Comparison of ENCODE assay signal across 8 cellular contexts in the genomic region with DNA sequence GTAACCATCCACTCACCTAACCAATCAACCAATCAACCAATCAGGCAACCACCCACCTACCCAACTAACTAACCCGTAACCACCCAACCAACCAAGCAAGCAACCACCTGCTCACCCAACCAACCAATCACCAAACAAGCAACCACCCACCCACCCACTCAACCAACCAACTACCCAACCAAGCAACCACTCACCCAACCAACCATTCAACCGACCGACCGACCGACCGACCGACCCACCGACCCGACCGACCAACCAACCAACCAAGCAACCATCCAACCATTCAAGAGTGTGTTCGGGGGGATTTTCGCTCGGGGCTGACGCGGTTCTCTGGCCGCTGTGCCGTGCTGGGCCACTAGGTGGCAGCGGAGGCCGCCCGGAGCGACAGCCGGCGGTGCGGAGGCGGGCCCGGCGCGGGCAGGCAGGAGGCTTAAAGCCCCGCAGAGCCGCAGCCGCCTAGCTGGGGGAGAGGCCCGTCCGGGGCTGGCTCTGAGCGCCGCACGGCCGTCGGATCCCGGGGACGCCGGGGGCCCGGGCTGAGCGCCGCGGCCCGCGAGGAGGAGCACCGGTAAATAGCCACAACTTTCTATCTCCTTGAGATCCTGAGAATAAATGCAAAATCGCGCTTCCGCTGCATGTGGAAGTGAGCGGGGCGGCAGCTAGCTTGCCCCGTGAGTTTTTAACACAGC. TPM values are rescaled to one million over a fixed set of nuclear protein-coding genes. Genes with fewer than 3 reads are reported as not detected.
DNase-seq lines count a peak whose midpoint lies in the region; FAIRE-seq and TF ChIP-seq lines count a peak whose summit lies in the region.

A gene (plus strand): TSS at position 443 of the 689 bp plus-strand sequence. CDS start 1,617 bp downstream, outside the sequence.

- H3K36me3 ChIP-seq in HAP-1 (replicated peaks) = no peaks in the 10 kb centered on the region
- no peaks in the 10 kb centered on the region for H3K36me3 ChIP-seq in MM.1S (replicated peaks; ENCODE audit: insufficient read depth, low read length)
- H3K36me3 ChIP-seq in breast epithelium = no peaks in the 10 kb centered on the region
- H3K36me3 ChIP-seq in kidney (ENCODE audit: control insufficient read depth in 1 of 2, insufficient read depth in 2 of 2, low read length in 2 of 2) = no peaks in the 10 kb centered on the region

- no peak for FAIRE-seq in kidney (lab: Jason Lieb, UNC)

- DNase-seq in GM12865 (ENCODE audit: low read depth) (peak; percentile 68), HAP-1 (ENCODE audit: low spot score in 2 of 2) (peak; percentile 46 to 81), MM.1S (peak; percentile 67), breast epithelium (ENCODE audit: low spot score in 2 of 2) (peak in 1 of 2 donors; percentile 22), kidney (peak; percentile 83), GOT3 (lab: John Stamatoyannopoulos, UW) (no peak)
- DNase-seq in stimulated activated CD4-positive, alpha-beta T cell treated with anti-CD3 and anti-CD28 coated beads, Interleukin-1b, Interleukin-23, amount 100 ng/mL, for 24 hours (ENCODE audit: low read depth in 4 of 4, low spot score in 1 of 4) = peak; percentile 36 to 65 (median 58)

- H3K9ac ChIP-seq in MM.1S (ENCODE audit: low read length) = peak within 1 kb of the TSS; percentile 32; the same call in 1 of the 2 replicates
- H3K9ac ChIP-seq in kidney (ENCODE audit: low read length in 2 of 2) = no peak within 1 kb of the TSS

- no peaks in the 10 kb centered on the region for H3K9me3 ChIP-seq in HAP-1
- no peaks in the 10 kb centered on the region for H3K9me3 ChIP-seq in MM.1S (replicated peaks; ENCODE audit: insufficient read depth, low read length)
- H3K9me3 ChIP-seq in breast epithelium = no peaks in the 10 kb centered on the region
- H3K9me3 ChIP-seq in kidney (ENCODE audit: control insufficient read depth in 1 of 2, low read length in 2 of 2) = no peaks in the 10 kb centered on the region

- no peak for TF ChIP-seq POLR2A in breast epithelium (IDR thresholded peaks at IDR 0.05)

- H3K4me3 ChIP-seq in GM12865 (ENCODE audit: low read depth, low read length) (peak within 1 kb of the TSS; percentile 24; the same call in 1 of the 2 replicates), HAP-1 (peak within 1 kb of the TSS; percentile 15), MM.1S (ENCODE audit: low read length) (peak within 1 kb of the TSS; percentile 62), WI38 (ENCODE audit: low read depth, low read length) (peak within 1 kb of the TSS; percentile 47), breast epithelium (peak within 1 kb of the TSS; percentile 36 to 69 (median 49)), kidney (ENCODE audit: low read length in 2 of 2) (peak within 1 kb of the TSS; percentile 19 to 57)

- intact Hi-C loops in breast epithelium (cut with DNase I; ENCODE audit: low total_unique reads) = no loop called here
- intact Hi-C loops in kidney (cut with DNase I) = loop anchor here (5.0 kb wide), 1 partner anchor 258 kb away; no protein-coding TSS in a partner anchor

- H3K27me3 ChIP-seq in HAP-1 (ENCODE audit: low read depth) (0 out of 2 replicates have a peak, but pooled peaks cover 3% of the 10 kb centered on the region), MM.1S (replicated peaks; ENCODE audit: insufficient read depth, low read length) (no peaks in the 10 kb centered on the region), breast epithelium (peaks cover 0 to 45% of the 10 kb centered on the region in 2 donors)

- no peaks in the 10 kb centered on the region for H3K9me2 ChIP-seq in MM.1S (replicated peaks; ENCODE audit: insufficient read depth, low read length)

- no peaks in the 10 kb centered on the region for H3K79me2 ChIP-seq in MM.1S (ENCODE audit: low read length)

- in situ Hi-C loops in HAP-1 (cut with MboI; ENCODE audit: low sequenced_read_pairs) = loop anchor here (5.0 kb wide), 1 partner anchor 263 kb away; no protein-coding TSS in a partner anchor

- no peaks in the 10 kb centered on the region for H3F3A ChIP-seq in MM.1S (ENCODE audit: insufficient read depth, low read length)

- no peaks in the 10 kb centered on the region for H4K20me1 ChIP-seq in MM.1S (ENCODE audit: insufficient read depth, low read length)

- H3K27ac ChIP-seq in MM.1S (ENCODE audit: low read length) (no peak within 1 kb of the TSS), breast epithelium (no peak within 1 kb of the TSS), kidney (ENCODE audit: low read depth in 2 of 2, low read length in 2 of 2) (no peak within 1 kb of the TSS)

- 0 out of 2 replicates have a peak within 1 kb of the TSS, but pooled peaks have one; percentile 46 for H2AFZ ChIP-seq in MM.1S (ENCODE audit: low read length)

- no peaks in the 10 kb centered on the region for H3K4me1 ChIP-seq in HAP-1
- peaks cover 3% of the 10 kb centered on the region; the same call in 1 of the 2 replicates for H3K4me1 ChIP-seq in MM.1S (ENCODE audit: low read length)
- H3K4me1 ChIP-seq in breast epithelium = no peaks in the 10 kb centered on the region
- H3K4me1 ChIP-seq in kidney (ENCODE audit: control insufficient read depth in 1 of 2, insufficient read depth in 1 of 2, low read depth in 1 of 2, low read length in 2 of 2) = no peaks in the 10 kb centered on the region

- peak; percentile 93 for TF ChIP-seq CTCF in GM12865 (IDR thresholded peaks at IDR 0.05; ENCODE audit: insufficient read depth, low read depth, low read length, missing control alignments)
- TF ChIP-seq CTCF in MM.1S (IDR thresholded peaks at IDR 0.05; ENCODE audit: low read length) = peak; percentile 85
- peak; percentile 75 for TF ChIP-seq CTCF in WI38 (IDR thresholded peaks at IDR 0.05; ENCODE audit: low read depth, low read length)
- TF ChIP-seq CTCF in breast epithelium (IDR thresholded peaks at IDR 0.05) = peak; percentile 67 to 89 (median 77)
- peak; percentile 98 for TF ChIP-seq CTCF in kidney (IDR thresholded peaks at IDR 0.05; ENCODE audit: borderline replicate concordance, extremely low read depth, insufficient read depth)

- H3K4me2 ChIP-seq in MM.1S (ENCODE audit: low read depth, low read length) = peak within 1 kb of the TSS; percentile 90

RNA-seq across cellular contexts. Expression of the gene that starts here (rescaled TPM):
- total RNA-seq in breast epithelium (not detected), kidney (not detected)
- not detected for polyA plus RNA-seq in kidney (ENCODE audit: insufficient read depth, low read depth, low replicate concordance)

Comparison
In these comparisons a context has a peak if more than half of its experiments do, and no peak if none do; other contexts are left out.
1. Peak in DNase-seq and H3K4me3 ChIP-seq in kidney; RNA of the gene not detected or under 1 TPM.